In the genomic region with DNA sequence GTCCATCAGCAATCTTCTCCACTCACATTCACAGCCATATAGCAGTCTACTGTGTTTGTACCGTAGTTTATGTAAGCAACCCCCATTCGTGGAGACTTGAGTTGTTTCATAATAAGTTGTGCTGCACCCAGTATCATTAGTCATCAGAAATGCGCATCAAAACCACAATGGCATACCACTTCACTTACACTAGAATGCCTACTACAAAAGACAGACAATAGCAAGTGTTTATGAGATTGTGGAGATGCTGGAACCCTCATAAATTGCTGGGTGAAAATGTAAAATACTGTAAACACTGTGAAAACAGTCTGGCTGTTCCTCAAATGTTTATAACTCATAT, we compare ENCODE assay signal across 10 cellular contexts.
DNase-seq lines count a peak whose midpoint lies in the region; ATAC-seq and TF ChIP-seq lines count a peak whose summit lies in the region.
"Had no signal": no experiment of that assay in that cellular context is flagged by ENCODE, and none has a peak within 500 bp of the region (broad histone marks: within the 10 kb centered on the region; RNA-seq: fewer than 3 reads in every experiment).

No MANE protein-coding gene starts in this region.

- CTCF ChIA-PET in mammary epithelial cell (lab: Charles Lee; ENCODE audit: low non-redundant PET), result no interaction called here

- H3K4me3 Mint-ChIP-seq in natural killer cell treated with Interleukin-12 subunit alpha and Interleukin-12 subunit beta and Interleukin-15 and Interleukin-18, amount 100 ng/mL, for 72 hours, result no peak overlapping the region

- H3K27me3 ChIP-seq in mammary epithelial cell (ENCODE audit: insufficient read depth, low read length), result no peaks in the 10 kb centered on the region
- H3K27me3 ChIP-seq: colonic mucosa, right atrium auricular region had no signal

- in situ Hi-C loops in mammary epithelial cell (cut with MboI; ENCODE audit: low sequenced_read_pairs in 2 of 2), result no loop called here

- H3K9me3 ChIP-seq in mammary epithelial cell (replicated peaks; ENCODE audit: insufficient read depth, low read length), result no peaks in the 10 kb centered on the region
- H3K9me3 ChIP-seq: colonic mucosa, right atrium auricular region had no signal

- dilution Hi-C loops in mammary epithelial cell (cut with HindIII; ENCODE audit: low sequenced_read_pairs), result no loop called here

- H3K27ac Mint-ChIP-seq in natural killer cell treated with Interleukin-12 subunit alpha and Interleukin-12 subunit beta and Interleukin-15 and Interleukin-18, amount 100 ng/mL, for 72 hours, result no peak overlapping the region

- no peak overlapping the region for H3K4me3 ChIP-seq in mammary epithelial cell (replicated peaks in 1 of 3; ENCODE audit: insufficient read depth in 1 of 3, low read depth in 2 of 3, low read length in 3 of 3)
- H3K4me3 ChIP-seq: colonic mucosa, right atrium auricular region had no signal

- H3K36me3 Mint-ChIP-seq in natural killer cell treated with Interleukin-12 subunit alpha and Interleukin-12 subunit beta and Interleukin-15 and Interleukin-18, amount 100 ng/mL, for 72 hours, result peaks cover 4% of the 10 kb centered on the region

- H3K9me3 Mint-ChIP-seq in natural killer cell treated with Interleukin-12 subunit alpha and Interleukin-12 subunit beta and Interleukin-15 and Interleukin-18, amount 100 ng/mL, for 72 hours, result no peaks in the 10 kb centered on the region

- H4K20me1 ChIP-seq in mammary epithelial cell (ENCODE audit: insufficient read depth, low read length), result no peaks in the 10 kb centered on the region

- BruUV-seq in mammary epithelial cell (replicated peaks; lab: Mats Ljungman, UMichigan), result no TSS peak

- H3K4me1 ChIP-seq in mammary epithelial cell (ENCODE audit: insufficient read depth, low read length), result peaks cover 13% of the 10 kb centered on the region
- H3K4me1 ChIP-seq: colonic mucosa, right atrium auricular region had no signal

- peak overlapping the region; percentile 42 for H3K4me2 ChIP-seq in mammary epithelial cell (ENCODE audit: insufficient read depth, low read depth, low read length)

- H3K9ac ChIP-seq in mammary epithelial cell (ENCODE audit: insufficient read depth, low read length), result no peak overlapping the region

- no peak for TF ChIP-seq CTCF in mammary epithelial cell (conservative IDR thresholded peaks at IDR 0.05 in 1 of 2, IDR thresholded peaks at IDR 0.05 in 1 of 2; ENCODE audit: extremely low read depth in 1 of 2, insufficient read depth in 1 of 2, low read depth in 1 of 2, low read length in 2 of 2)

- intact Hi-C loops in mammary epithelial cell (cut with micrococcal nuclease), result no loop called here
- intact Hi-C loops in posterior cingulate gyrus (cut with DNase I), result no loop called here

- DNase-seq in EL, result peak; percentile 97
- DNase-seq in NCI-H2107 treated with DMSO at 0.1 percent for 48 hours (lab: John Stamatoyannopoulos, UW; ENCODE audit: unreplicated experiment), result peak; percentile 40
- DNase-seq in mammary epithelial cell, result peak; percentile 95
- peak; percentile 91 for DNase-seq in non-pigmented ciliary epithelial cell (ENCODE audit: low read depth)
- no peak for DNase-seq in natural killer cell treated with Interleukin-12 subunit alpha and Interleukin-12 subunit beta and Interleukin-15 and Interleukin-18, amount 100 ng/mL, for 72 hours (ENCODE audit: low spot score)
- DNase-seq in ureter (ENCODE audit: low spot score), result no peak
- DNase-seq in posterior cingulate gyrus, result no peak
- DNase-seq: colonic mucosa had no signal

- H2AFZ ChIP-seq in mammary epithelial cell (ENCODE audit: low read depth, low read length), result no peak overlapping the region

- 0% methylated on average over 3 of the region's 3 CpGs for WGBS in mammary epithelial cell (ENCODE audit: low coverage, missing lambda C conversion rate)

- no peaks in the 10 kb centered on the region for H3K27me3 Mint-ChIP-seq in natural killer cell treated with Interleukin-12 subunit alpha and Interleukin-12 subunit beta and Interleukin-15 and Interleukin-18, amount 100 ng/mL, for 72 hours

- H3K36me3 ChIP-seq in mammary epithelial cell (ENCODE audit: insufficient read depth, low read length), result no peaks in the 10 kb centered on the region

- peaks cover 5 to 19% of the 10 kb centered on the region in 2 donors for H3K4me1 Mint-ChIP-seq in natural killer cell treated with Interleukin-12 subunit alpha and Interleukin-12 subunit beta and Interleukin-15 and Interleukin-18, amount 100 ng/mL, for 72 hours (ENCODE audit: low read depth in 2 of 2)

- H3K27ac ChIP-seq in mammary epithelial cell (ENCODE audit: insufficient read depth, low read depth, low read length), result peak overlapping the region; percentile 70
- H3K27ac ChIP-seq: colonic mucosa, right atrium auricular region had no signal

- ATAC-seq in GM19452 (IDR thresholded peaks at IDR 0.05; ENCODE audit: unreplicated experiment), result no peak
- ATAC-seq in natural killer cell treated with Interleukin-12 subunit alpha and Interleukin-12 subunit beta and Interleukin-15 and Interleukin-18, amount 100 ng/mL, for 72 hours, result no peak

- H3K79me2 ChIP-seq in mammary epithelial cell (ENCODE audit: insufficient read depth, low read length), result peaks cover 15% of the 10 kb centered on the region

Comparison
In these comparisons a context has a peak if more than half of its experiments do, and no peak if none do; other contexts are left out.
1. DNase-seq: peak in EL (single experiment), NCI-H2107 treated with DMSO at 0.1 percent for 48 hours (single experiment), mammary epithelial cell (single experiment) and non-pigmented ciliary epithelial cell (single experiment); none in natural killer cell treated with Interleukin-12 subunit alpha and Interleukin-12 subunit beta and Interleukin-15 and Interleukin-18, amount 100 ng/mL, for 72 hours (single experiment), ureter (single experiment) and posterior cingulate gyrus (0 of 10).